Comparison of ENCODE assay signal across 16 cellular contexts in the genomic region with DNA sequence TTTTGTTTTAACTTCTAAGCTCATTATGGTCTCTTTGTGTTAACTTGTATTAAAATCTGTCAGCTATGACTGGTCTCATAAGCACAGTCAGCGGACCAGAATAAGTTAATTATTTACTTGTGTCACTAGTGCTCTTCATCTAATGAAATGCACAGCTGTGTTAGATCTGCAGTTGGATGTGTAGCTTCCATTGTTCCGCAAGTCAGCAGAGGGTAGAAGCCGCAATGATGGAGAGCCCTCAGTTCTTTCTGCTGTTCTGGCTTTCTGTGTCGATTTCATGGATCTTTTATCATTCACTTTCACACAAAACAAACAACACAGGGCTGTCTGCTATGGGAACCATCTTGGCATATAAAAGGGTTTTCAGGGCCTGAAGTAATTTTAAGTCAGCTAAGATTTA.
DNase-seq lines count a peak whose midpoint lies in the region; ATAC-seq and TF ChIP-seq lines count a peak whose summit lies in the region.
"Had no signal": no experiment of that assay in that cellular context is flagged by ENCODE, and none has a peak within 500 bp of the region (broad histone marks: within the 10 kb centered on the region; RNA-seq: fewer than 3 reads in every experiment).

No MANE protein-coding gene starts in this region.

- peaks cover 11% of the 10 kb centered on the region for H3K36me3 Mint-ChIP-seq in type B pancreatic cell

- no peaks in the 10 kb centered on the region for H3K9me3 Mint-ChIP-seq in type B pancreatic cell
- H3K9me3 Mint-ChIP-seq: activated naive CD8-positive, alpha-beta T cell treated with anti-CD3 and anti-CD28 coated beads, Interleukin-2, amount 50 U/mL, for 24 hours had no signal

- ATAC-seq in HG02610 (IDR thresholded peaks at IDR 0.05; ENCODE audit: unreplicated experiment) = no peak
- ATAC-seq: activated CD4-positive, alpha-beta T cell treated with anti-CD3 and anti-CD28 coated beads for 36 hours; activated naive CD8-positive, alpha-beta T cell treated with anti-CD3 and anti-CD28 coated beads, Interleukin-2, amount 50 U/mL, for 24 hours had no signal

- DNase-seq in NCI-H82 (lab: John Stamatoyannopoulos, UW) (peak; percentile 72), NCI-H82 treated with DMSO at 0.1 percent for 48 hours (lab: John Stamatoyannopoulos, UW; ENCODE audit: unreplicated experiment) (no peak), RPMI7951 (ENCODE audit: low read depth) (peak; percentile 9), kidney glomerular epithelial cell (lab: John Stamatoyannopoulos, UW) (peak; percentile 73), type B pancreatic cell (ENCODE audit: extremely low spot score, unreplicated experiment) (no peak), COR-L47 (lab: John Stamatoyannopoulos, UW) (no peak)
- no peak for DNase-seq in effector CD8-positive, alpha-beta T cell (lab: John Stamatoyannopoulos, UW)
- DNase-seq: activated CD4-positive, alpha-beta T cell treated with anti-CD3 and anti-CD28 coated beads for 36 hours; activated naive CD8-positive, alpha-beta T cell treated with anti-CD3 and anti-CD28 coated beads, Interleukin-2, amount 50 U/mL, for 24 hours; activated T-cell treated with anti-CD3 and anti-CD28 coated beads for 4 hours; cerebellar nuclear complex; DMS153; erythroblast; mesendoderm; transverse colon had no signal

- no peak overlapping the region for H3K27ac Mint-ChIP-seq in type B pancreatic cell
- H3K27ac Mint-ChIP-seq: activated CD4-positive, alpha-beta T cell treated with anti-CD3 and anti-CD28 coated beads for 36 hours; activated naive CD8-positive, alpha-beta T cell treated with anti-CD3 and anti-CD28 coated beads, Interleukin-2, amount 50 U/mL, for 24 hours had no signal

- H3K27me3 Mint-ChIP-seq in type B pancreatic cell = no peaks in the 10 kb centered on the region
- H3K27me3 Mint-ChIP-seq: activated CD4-positive, alpha-beta T cell treated with anti-CD3 and anti-CD28 coated beads for 36 hours; activated naive CD8-positive, alpha-beta T cell treated with anti-CD3 and anti-CD28 coated beads, Interleukin-2, amount 50 U/mL, for 24 hours had no signal

- H3K4me1 Mint-ChIP-seq in type B pancreatic cell (ENCODE audit: unreplicated experiment) = peaks cover 11% of the 10 kb centered on the region
- H3K4me1 Mint-ChIP-seq: activated naive CD8-positive, alpha-beta T cell treated with anti-CD3 and anti-CD28 coated beads, Interleukin-2, amount 50 U/mL, for 24 hours had no signal

- TF ChIP-seq CTCF in type B pancreatic cell (conservative IDR thresholded peaks at IDR 0.05) = no peak

- H3K4me3 Mint-ChIP-seq in type B pancreatic cell = peak overlapping the region; percentile 10
- H3K4me3 Mint-ChIP-seq: activated CD4-positive, alpha-beta T cell treated with anti-CD3 and anti-CD28 coated beads for 36 hours; activated naive CD8-positive, alpha-beta T cell treated with anti-CD3 and anti-CD28 coated beads, Interleukin-2, amount 50 U/mL, for 24 hours had no signal

Comparison
In these comparisons a context has a peak if more than half of its experiments do, and no peak if none do; other contexts are left out.
1. DNase-seq: peak in NCI-H82 (single experiment), RPMI7951 (single experiment) and kidney glomerular epithelial cell (single experiment); none in NCI-H82 treated with DMSO at 0.1 percent for 48 hours (single experiment), type B pancreatic cell (single experiment), COR-L47 (single experiment) and effector CD8-positive, alpha-beta T cell (single experiment).